19 cellular contexts compared by ENCODE assay signal in the genomic region with DNA sequence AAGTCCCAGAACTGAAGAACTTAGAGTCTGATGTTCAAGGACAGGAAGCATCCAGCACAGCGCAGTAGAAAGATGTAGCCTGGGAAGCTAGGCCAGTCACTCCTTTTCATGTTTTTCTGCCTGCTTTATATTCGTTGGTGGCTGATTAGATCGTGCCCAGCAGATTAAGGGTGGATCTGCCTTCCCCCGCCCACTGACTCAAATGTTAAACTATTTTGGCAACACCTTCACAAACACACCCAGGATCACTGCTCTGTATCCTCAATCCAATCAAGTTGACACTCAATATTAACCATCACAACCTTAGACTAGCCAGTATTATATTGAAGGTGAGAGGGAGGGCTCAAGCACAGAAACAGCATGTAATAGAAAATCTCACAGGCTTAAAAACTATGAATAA.
"Had no signal": no experiment of that assay in that cellular context is flagged by ENCODE, and none has a peak within 500 bp of the region (broad histone marks: within the 10 kb centered on the region; RNA-seq: fewer than 3 reads in every experiment).

No MANE protein-coding gene starts in this region.

- FAIRE-seq: colon, islet of Langerhans had no signal

- H3K27ac ChIP-seq: dorsolateral prefrontal cortex, left lung, thyroid gland, VCaP had no signal

- H3K4me1 ChIP-seq: left lung had no signal

- H3K36me3 Mint-ChIP-seq: activated naive CD8-positive, alpha-beta T cell; naive thymus-derived CD4-positive, alpha-beta T cell had no signal

- H3K4me3 ChIP-seq: dorsolateral prefrontal cortex, left lung, thyroid gland had no signal

- H3K27me3 Mint-ChIP-seq: activated naive CD8-positive, alpha-beta T cell; naive thymus-derived CD4-positive, alpha-beta T cell had no signal

- ATAC-seq: left lung; naive thymus-derived CD4-positive, alpha-beta T cell had no signal

- H3K4me1 Mint-ChIP-seq: naive thymus-derived CD4-positive, alpha-beta T cell had no signal

- H3K9me3 ChIP-seq: left lung, thyroid gland had no signal

- H3K27ac Mint-ChIP-seq: activated naive CD8-positive, alpha-beta T cell; naive thymus-derived CD4-positive, alpha-beta T cell had no signal

- DNase-seq: activated CD4-positive, alpha-beta T cell treated with anti-CD3 and anti-CD28 coated beads for 1 hour; activated CD4-positive, alpha-beta T cell treated with anti-CD3 and anti-CD28 coated beads, Interleukin-2, amount 50 U/mL, for 4 hours; dorsolateral prefrontal cortex; foreskin melanocyte; glutamatergic neuron; hippocampal formation; left lung; naive thymus-derived CD4-positive, alpha-beta T cell; nucleus accumbens; posterior cingulate gyrus; retina; stimulated activated CD8-positive, alpha-beta memory T cell treated with anti-CD3 and anti-CD28 coated beads, Interleukin-4, amount 100 ng/mL, for 48 hours; stimulated activated naive CD4-positive, alpha-beta T cell; T-helper 2 cell; thyroid gland had no signal

- H3K4me3 Mint-ChIP-seq: activated naive CD8-positive, alpha-beta T cell; naive thymus-derived CD4-positive, alpha-beta T cell had no signal

- H3K36me3 ChIP-seq: left lung, thyroid gland had no signal

- H3K27me3 ChIP-seq: left lung, thyroid gland had no signal
